ENCODE assay signal across 23 cellular contexts in the genomic region with DNA sequence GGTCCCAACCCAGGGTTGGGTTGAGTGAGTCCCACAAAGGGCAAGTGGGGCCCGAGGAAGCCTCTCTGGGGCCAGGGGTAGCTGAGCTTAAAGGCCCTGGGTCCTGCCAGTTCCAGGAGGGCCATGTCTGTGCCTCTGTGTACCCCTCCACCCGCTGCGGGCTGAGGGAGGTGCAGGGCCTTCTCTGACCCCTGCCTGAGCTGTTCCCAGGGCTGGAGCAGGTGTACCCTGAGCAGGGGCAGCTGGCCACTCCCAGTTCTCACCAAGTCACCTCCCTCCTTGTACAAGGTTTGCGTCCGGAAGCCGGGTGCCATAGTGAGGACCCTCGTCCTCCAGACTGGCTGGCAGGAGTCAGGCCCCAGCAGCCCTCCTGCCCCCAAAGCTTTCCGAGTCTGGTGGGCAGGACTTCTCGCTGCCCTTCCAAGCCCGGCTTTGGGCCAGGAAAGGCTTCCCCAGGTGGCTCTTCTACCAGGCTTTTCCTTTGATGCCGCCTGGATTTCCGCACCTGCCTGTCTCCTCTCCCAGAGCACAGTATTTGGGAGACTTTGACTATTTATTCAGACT.
"Had no signal": no experiment of that assay in that cellular context is flagged by ENCODE, and none has a peak within 500 bp of the region (broad histone marks: within the 10 kb centered on the region; RNA-seq: fewer than 3 reads in every experiment).

No MANE protein-coding gene starts in this region.

- DNase-seq: cerebellar nuclear complex; effector memory CD8-positive, alpha-beta T cell; esophagus squamous epithelium; foreskin fibroblast; glutamatergic neuron; mammary epithelial cell; naive thymus-derived CD8-positive, alpha-beta T cell; right lobe of liver; spleen; stimulated activated CD4-positive, alpha-beta T cell treated with anti-CD3 and anti-CD28 coated beads, Interleukin-15, amount 100 ng/mL, for 24 hours; stimulated activated CD4-positive, alpha-beta T cell treated with anti-CD3 and anti-CD28 coated beads, Interleukin-1b, Interleukin-23, amount 100 ng/mL, for 48 hours; stimulated activated CD4-positive, alpha-beta T cell treated with anti-CD3 and anti-CD28 coated beads, Interleukin-4, amount 100 ng/mL, for 24 hours; stimulated activated naive CD4-positive, alpha-beta T cell; stomach; substantia nigra; transverse colon had no signal

- H3K27me3 Mint-ChIP-seq: dendritic cell treated with granulocyte-macrophage colony-stimulating factor and Interleukin-4, amounts not matched to agents 40 ng/mL and 50 ng/mL, for 4 days; effector memory CD8-positive, alpha-beta T cell; naive thymus-derived CD8-positive, alpha-beta T cell had no signal

- H3K27ac ChIP-seq: epithelial cell of prostate, esophagus squamous epithelium, gastroesophageal sphincter, neutrophil, right lobe of liver, spleen, stomach, thoracic aorta, transverse colon had no signal

- H3K4me3 Mint-ChIP-seq: dendritic cell treated with granulocyte-macrophage colony-stimulating factor and Interleukin-4, amounts not matched to agents 40 ng/mL and 50 ng/mL, for 4 days; effector memory CD8-positive, alpha-beta T cell; naive thymus-derived CD8-positive, alpha-beta T cell had no signal

- FAIRE-seq: colon, keratinocyte had no signal

- H3K9me3 ChIP-seq: esophagus squamous epithelium, gastroesophageal sphincter, neutrophil, right lobe of liver, spleen, stomach, thoracic aorta, transverse colon had no signal

- H3K4me3 ChIP-seq: esophagus squamous epithelium, gastroesophageal sphincter, right lobe of liver, spleen, stomach, thoracic aorta, transverse colon had no signal

- H3K27ac Mint-ChIP-seq: dendritic cell treated with granulocyte-macrophage colony-stimulating factor and Interleukin-4, amounts not matched to agents 40 ng/mL and 50 ng/mL, for 4 days had no signal

- H3K4me1 ChIP-seq: gastroesophageal sphincter, right lobe of liver, spleen, stomach, transverse colon had no signal

- H3K9me3 Mint-ChIP-seq: dendritic cell treated with granulocyte-macrophage colony-stimulating factor and Interleukin-4, amounts not matched to agents 40 ng/mL and 50 ng/mL, for 4 days; effector memory CD8-positive, alpha-beta T cell; naive thymus-derived CD8-positive, alpha-beta T cell had no signal

- ATAC-seq: effector memory CD8-positive, alpha-beta T cell; gastroesophageal sphincter had no signal

- H3K27me3 ChIP-seq: esophagus squamous epithelium, gastroesophageal sphincter, neutrophil, right lobe of liver, spleen, stomach, transverse colon had no signal
